Comparison of ENCODE assay signal across 13 cellular contexts in the genomic region with DNA sequence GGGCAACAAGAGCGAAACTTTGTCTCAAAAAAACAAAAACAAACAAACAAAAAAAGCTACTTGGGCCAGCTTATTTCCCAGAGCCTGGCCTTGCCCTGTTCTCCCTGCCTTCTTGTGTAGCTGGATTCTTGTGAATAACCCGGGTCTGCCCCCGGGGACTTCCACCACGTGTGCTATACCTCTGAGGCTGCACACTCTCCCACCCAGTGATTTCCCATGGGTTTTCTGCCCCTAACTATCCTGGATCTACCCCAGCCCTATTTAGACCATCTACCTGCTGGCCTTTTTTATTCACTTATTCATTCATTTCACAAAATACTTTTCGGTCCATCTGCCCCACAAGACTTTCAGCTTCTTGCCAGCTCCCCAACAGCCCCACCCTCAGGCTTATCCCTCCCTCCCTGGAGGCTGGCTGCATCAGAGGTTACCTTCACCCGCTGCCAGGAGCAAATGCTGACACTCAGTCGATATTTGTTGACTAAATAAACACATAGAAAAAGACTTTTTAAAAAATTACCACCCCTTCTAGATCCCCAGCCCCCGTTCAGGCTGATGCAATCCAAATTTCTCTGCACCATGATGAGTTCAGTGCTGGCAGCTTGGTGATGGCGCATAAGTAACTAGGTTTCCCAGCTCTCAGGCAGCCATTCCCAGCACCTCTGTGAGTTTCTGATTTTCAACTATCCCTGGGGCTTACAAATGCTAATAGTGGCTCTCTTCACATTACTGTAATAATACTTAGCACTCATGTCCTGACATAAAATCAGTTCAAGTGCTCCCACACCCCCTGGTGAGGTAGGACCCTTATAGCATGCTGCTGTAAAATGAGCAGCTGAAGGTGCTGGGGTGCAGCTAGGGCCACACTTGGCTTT. TPM values are rescaled to one million over a fixed set of nuclear protein-coding genes. Genes with fewer than 3 reads are reported as not detected.
A peak's percentile ranks its signal among the peaks of the same experiment; 100 is the strongest.
DNase-seq lines count a peak whose midpoint lies in the region; ATAC-seq and TF ChIP-seq lines count a peak whose summit lies in the region.
"Had no signal": no experiment of that assay in that cellular context is flagged by ENCODE, and none has a peak within 500 bp of the region (broad histone marks: within the 10 kb centered on the region; RNA-seq: fewer than 3 reads in every experiment).

No MANE protein-coding gene starts in this region.

- intact Hi-C loops in activated T-helper 2 cell treated with anti-CD3 and anti-CD28 coated beads, Interferon-gamma antibody, Interleukin-2, Interleukin-4, amounts not matched to agents 10 μg/mL and 5 μg/mL and 100 μg/mL, durations not matched to agents 14 hours and 24 hours and 36 hours (cut with micrococcal nuclease): no loop called here
- intact Hi-C loops in Calu3 (cut with micrococcal nuclease; ENCODE audit: unreplicated experiment): no loop called here

- H2BK120ac ChIP-seq in H9 (ENCODE audit: low read depth, low read length, poor library complexity, severe bottlenecking): no peak overlapping the region

- ATAC-seq in left lobe of liver (peak; percentile 92), HG03342 (IDR thresholded peaks at IDR 0.05; ENCODE audit: unreplicated experiment) (no peak)
- no peak for ATAC-seq in effector memory CD8-positive, alpha-beta T cell (replicated peaks)
- ATAC-seq: natural killer cell had no signal

- POLR2A ChIA-PET in AG04450 (lab: Yijun Ruan, JAX): no interaction called here

- H3K4me1 Mint-ChIP-seq in H9 (peaks cover 35% of the 10 kb centered on the region in 2 experiments), Calu3 (ENCODE audit: low read depth, unreplicated experiment) (peaks cover 29% of the 10 kb centered on the region)
- peaks cover 32% of the 10 kb centered on the region for H3K4me1 Mint-ChIP-seq in activated T-helper 2 cell treated with anti-CD3 and anti-CD28 coated beads, Interferon-gamma antibody, Interleukin-2, Interleukin-4, amounts not matched to agents 10 μg/mL and 5 μg/mL and 100 μg/mL, durations not matched to agents 14 hours and 24 hours and 36 hours (ENCODE audit: low read depth)
- no peaks in the 10 kb centered on the region for H3K4me1 Mint-ChIP-seq in effector memory CD8-positive, alpha-beta T cell (ENCODE audit: low read depth in 2 of 2)
- H3K4me1 Mint-ChIP-seq: natural killer cell had no signal

- H3K18ac ChIP-seq in H9 (ENCODE audit: insufficient read length, low read depth, low read length): peak overlapping the region; percentile 37

- H3K23ac ChIP-seq in H9 (ENCODE audit: insufficient read length, low read depth, low read length): no peak overlapping the region

- no peak overlapping the region for H4K91ac ChIP-seq in H9 (ENCODE audit: insufficient read length, low read depth, low read length)

- H3K36me3 Mint-ChIP-seq in H9 (ENCODE audit: insufficient read depth in 1 of 3, low read depth in 3 of 3) (peaks cover 3 to 6% (median 3%) of the 10 kb centered on the region in 3 experiments; a peak in 4 of 7 replicates), Calu3 (ENCODE audit: insufficient read depth, unreplicated experiment) (no peaks in the 10 kb centered on the region)
- H3K36me3 Mint-ChIP-seq in activated T-helper 2 cell treated with anti-CD3 and anti-CD28 coated beads, Interferon-gamma antibody, Interleukin-2, Interleukin-4, amounts not matched to agents 10 μg/mL and 5 μg/mL and 100 μg/mL, durations not matched to agents 14 hours and 24 hours and 36 hours (ENCODE audit: low read depth): peaks cover 14% of the 10 kb centered on the region
- H3K36me3 Mint-ChIP-seq in effector memory CD8-positive, alpha-beta T cell (ENCODE audit: insufficient read depth): no peaks in the 10 kb centered on the region
- H3K36me3 Mint-ChIP-seq: natural killer cell had no signal

- H3T11ph ChIP-seq in H9 (ENCODE audit: low read length): no peak overlapping the region

- H3K4me3 Mint-ChIP-seq in H9 (no peak overlapping the region; a peak in 2 of 5 replicates), Calu3 (ENCODE audit: low read depth, unreplicated experiment) (no peak overlapping the region)
- H3K4me3 Mint-ChIP-seq in activated T-helper 2 cell treated with anti-CD3 and anti-CD28 coated beads, Interferon-gamma antibody, Interleukin-2, Interleukin-4, amounts not matched to agents 10 μg/mL and 5 μg/mL and 100 μg/mL, durations not matched to agents 14 hours and 24 hours and 36 hours (ENCODE audit: low read depth): no peak overlapping the region
- H3K4me3 Mint-ChIP-seq in effector memory CD8-positive, alpha-beta T cell: no peak overlapping the region
- H3K4me3 Mint-ChIP-seq: CD4-positive, alpha-beta T cell; natural killer cell had no signal

- no CpG with 5 or more reads among the region's 9 CpGs for WGBS in H9 (ENCODE audit: extremely low coverage, insufficient read length, low lambda C conversion rate)

- H4K8ac ChIP-seq in H9 (replicated peaks; ENCODE audit: insufficient read length, low read depth, low read length): no peak overlapping the region

- DNase-seq in AG04450 (ENCODE audit: low read depth, low spot score) (no peak), H9 (no peak), left lobe of liver (ENCODE audit: low spot score) (peak; percentile 82), RKO (ENCODE audit: low spot score) (no peak), Calu3 (no peak)
- no peak for DNase-seq in activated T-helper 2 cell treated with anti-CD3 and anti-CD28 coated beads, Interferon-gamma antibody, Interleukin-2, Interleukin-4, amounts not matched to agents 10 μg/mL and 5 μg/mL and 100 μg/mL, durations not matched to agents 14 hours and 24 hours and 36 hours (ENCODE audit: low spot score)
- DNase-seq in effector memory CD8-positive, alpha-beta T cell: no peak
- DNase-seq: CD4-positive, alpha-beta T cell; natural killer cell; NCI-H2227 treated with DMSO at 0.1 percent for 48 hours; stomach; T-helper 1 cell had no signal

- no peaks in the 10 kb centered on the region for H3K79me2 ChIP-seq in H9 (ENCODE audit: insufficient read depth, low read length)

- peak overlapping the region; percentile 59 for H2AFZ ChIP-seq in H9 (ENCODE audit: low read length)

- no peak for TF ChIP-seq CTCF in AG04450 (IDR thresholded peaks at IDR 0.05; ENCODE audit: low read depth, low read length)
- no peak for TF ChIP-seq CTCF in H9 (conservative IDR thresholded peaks at IDR 0.05)
- no peak for TF ChIP-seq CTCF in Calu3 (IDR thresholded peaks at IDR 0.05; ENCODE audit: unreplicated experiment)

- H2BK20ac ChIP-seq in H9 (ENCODE audit: low read depth, low read length, poor library complexity, severe bottlenecking): no peak overlapping the region

- H3K4me3 ChIP-seq in AG04450 (ENCODE audit: low read depth, low read length): no peak overlapping the region
- H3K4me3 ChIP-seq: stomach had no signal

- H3K4me1 ChIP-seq in H9 (ENCODE audit: insufficient read depth, low read length): peaks cover 7% of the 10 kb centered on the region; the same call in 1 of the 2 replicates

- H2AK5ac ChIP-seq in H9 (ENCODE audit: insufficient read length, low read length): no peak overlapping the region

- no peaks in the 10 kb centered on the region for H3K9me3 ChIP-seq in AG04450 (ENCODE audit: control insufficient read depth, insufficient read depth, low read length)
- no peaks in the 10 kb centered on the region for H3K9me3 ChIP-seq in H9 (ENCODE audit: control insufficient read depth, low read depth, low read length)
- H3K9me3 ChIP-seq: stomach had no signal

- no peak overlapping the region for H3K9ac ChIP-seq in H9 (ENCODE audit: extremely low read depth, insufficient read length, low read length)

- no peak overlapping the region for H3K4ac ChIP-seq in H9 (ENCODE audit: low read depth, low read length)

- H3K79me1 ChIP-seq in H9 (ENCODE audit: insufficient read depth, low read depth, low read length, poor library complexity, severe bottlenecking): no peaks in the 10 kb centered on the region

- H3K56ac ChIP-seq in H9 (ENCODE audit: insufficient read length, low read depth, low read length): no peak overlapping the region

- H4K5ac ChIP-seq in H9 (ENCODE audit: insufficient read length, low read depth, low read length): no peak overlapping the region

- CTCF ChIA-PET in AG04450 (lab: Charles Lee): interaction anchor here (0.7 to 1.2 kb wide), 3 partner anchors 9 to 10 kb away, joined by 4 read pairs; no protein-coding TSS in a partner anchor
- CTCF ChIA-PET in Calu3 (lab: Charles Lee): interaction anchor here (0.6 to 1.6 kb wide), 5 partner anchors 9 to 35 kb away, joined by 3 to 4 read pairs (median 4); no protein-coding TSS in a partner anchor

- H3K27ac ChIP-seq in AG04450 (ENCODE audit: low read depth, low read length) (peak overlapping the region; percentile 21), H9 (ENCODE audit: insufficient read length, low read depth, low read length) (no peak overlapping the region)
- H3K27ac ChIP-seq: stomach had no signal

- peaks cover 0 to 4% of the 10 kb centered on the region in 2 experiments; a peak in 2 of 5 replicates for H3K9me3 Mint-ChIP-seq in H9
- peaks cover 15% of the 10 kb centered on the region for H3K9me3 Mint-ChIP-seq in activated T-helper 2 cell treated with anti-CD3 and anti-CD28 coated beads, Interferon-gamma antibody, Interleukin-2, Interleukin-4, amounts not matched to agents 10 μg/mL and 5 μg/mL and 100 μg/mL, durations not matched to agents 14 hours and 24 hours and 36 hours
- peaks cover 2% of the 10 kb centered on the region for H3K9me3 Mint-ChIP-seq in Calu3 (ENCODE audit: low read depth, unreplicated experiment)
- H3K9me3 Mint-ChIP-seq in effector memory CD8-positive, alpha-beta T cell: no peaks in the 10 kb centered on the region
- H3K9me3 Mint-ChIP-seq: CD4-positive, alpha-beta T cell; natural killer cell had no signal

- no peak overlapping the region for H2BK12ac ChIP-seq in H9 (ENCODE audit: insufficient read length, low read depth, low read length)

- peak overlapping the region; percentile 31; the same call in 1 of the 2 replicates for H3K14ac ChIP-seq in H9 (ENCODE audit: insufficient read depth, low read length)

- no peaks in the 10 kb centered on the region for H3K23me2 ChIP-seq in H9 (ENCODE audit: insufficient read length, low read depth, low read length, poor library complexity, severe bottlenecking)

- H2BK15ac ChIP-seq in H9 (ENCODE audit: low read depth, low read length): no peak overlapping the region

- H3K27ac Mint-ChIP-seq in H9 (peak overlapping the region; percentile 51 to 90 (median 56); a peak in 5 of 7 replicates), Calu3 (ENCODE audit: unreplicated experiment) (no peak overlapping the region)
- peak overlapping the region; percentile 44 for H3K27ac Mint-ChIP-seq in activated T-helper 2 cell treated with anti-CD3 and anti-CD28 coated beads, Interferon-gamma antibody, Interleukin-2, Interleukin-4, amounts not matched to agents 10 μg/mL and 5 μg/mL and 100 μg/mL, durations not matched to agents 14 hours and 24 hours and 36 hours
- H3K27ac Mint-ChIP-seq in effector memory CD8-positive, alpha-beta T cell: no peak overlapping the region
- H3K27ac Mint-ChIP-seq: CD4-positive, alpha-beta T cell; natural killer cell had no signal

- no peak overlapping the region for H3K4me2 ChIP-seq in H9 (ENCODE audit: insufficient read depth, insufficient read length, low read length)

- no peaks in the 10 kb centered on the region for H4K20me1 ChIP-seq in H9 (ENCODE audit: control insufficient read depth, insufficient read depth, insufficient read length)

- no peak overlapping the region for H2BK5ac ChIP-seq in H9 (ENCODE audit: insufficient read length, low read length)

- H3K27me3 Mint-ChIP-seq in H9 (ENCODE audit: low read depth): no peaks in the 10 kb centered on the region; the same call in 1 of the 2 replicates
- H3K27me3 Mint-ChIP-seq in activated T-helper 2 cell treated with anti-CD3 and anti-CD28 coated beads, Interferon-gamma antibody, Interleukin-2, Interleukin-4, amounts not matched to agents 10 μg/mL and 5 μg/mL and 100 μg/mL, durations not matched to agents 14 hours and 24 hours and 36 hours (ENCODE audit: low read depth): no peaks in the 10 kb centered on the region
- no peaks in the 10 kb centered on the region for H3K27me3 Mint-ChIP-seq in Calu3 (ENCODE audit: unreplicated experiment)
- H3K27me3 Mint-ChIP-seq in effector memory CD8-positive, alpha-beta T cell: peaks cover 17 to 34% of the 10 kb centered on the region in 2 donors

- no TSS peak for BruUV-seq in Calu3 (replicated peaks; lab: Mats Ljungman, UMichigan)

- H3K27me3 ChIP-seq in AG04450 (ENCODE audit: control insufficient read depth, insufficient read depth, low read length): no peaks in the 10 kb centered on the region
- H3K27me3 ChIP-seq in H9 (ENCODE audit: insufficient read depth, low read length): no peaks in the 10 kb centered on the region
- H3K27me3 ChIP-seq: stomach had no signal

RNA-seq across cellular contexts. Expression of a gene that starts 30.7 kb away (rescaled TPM):
- 19.4 and 22.6 TPM in 2 replicates for polyA plus RNA-seq in AG04450 (2011; rRNA removed)
- 11.2 and 14.5 TPM in 2 replicates for polyA minus RNA-seq in AG04450 (2011; rRNA and poly(A)+ RNA removed)
- total RNA-seq in H9 (2021): 19.6 and 20.2 TPM in 2 replicates
- 79.7 and 87.5 TPM in 2 replicates for total RNA-seq in activated T-helper 2 cell treated with anti-CD3 and anti-CD28 coated beads, Interferon-gamma antibody, Interleukin-2, Interleukin-4, amounts not matched to agents 10 μg/mL and 5 μg/mL and 100 μg/mL, durations not matched to agents 14 hours and 24 hours and 36 hours
- total RNA-seq in left lobe of liver: 7.8 TPM
- 38.1 and 39.6 TPM in 2 replicates for total RNA-seq in Calu3 (2022)

Comparison
In these comparisons a context has a peak if more than half of its experiments do, and no peak if none do; other contexts are left out.
1. H3K27ac Mint-ChIP-seq: peak in H9 (3 of 3) and activated T-helper 2 cell treated with anti-CD3 and anti-CD28 coated beads, Interferon-gamma antibody, Interleukin-2, Interleukin-4, amounts not matched to agents 10 μg/mL and 5 μg/mL and 100 μg/mL, durations not matched to agents 14 hours and 24 hours and 36 hours (single experiment); none in Calu3 (single experiment) and effector memory CD8-positive, alpha-beta T cell (0 of 2).